In genomic region chr19:11018743-11019142, GRCh38 we compare ENCODE assay signal across 21 cellular contexts. TPM values are rescaled to one million over a fixed set of nuclear protein-coding genes. Genes with fewer than 3 reads are reported as not detected.
DNase-seq lines count a peak whose midpoint lies in the region; ATAC-seq and TF ChIP-seq lines count a peak whose summit lies in the region.
"Had no signal": no experiment of that assay in that cellular context is flagged by ENCODE, and none has a peak within 500 bp of the region (broad histone marks: within the 10 kb centered on the region; RNA-seq: fewer than 3 reads in every experiment).

No MANE protein-coding gene starts in this region.

- ATAC-seq in lung (ENCODE audit: insufficient read depth, low FRiP score) = no peak
- no peak for ATAC-seq in T-helper 17 cell
- ATAC-seq in HG02938 (IDR thresholded peaks at IDR 0.05; ENCODE audit: unreplicated experiment) = no peak
- ATAC-seq: Right ventricle myocardium inferior had no signal

- H3K36me3 ChIP-seq in colonic mucosa = peaks cover 12% of the 10 kb centered on the region
- H3K36me3 ChIP-seq in lung (ENCODE audit: control insufficient read depth in 2 of 2, insufficient read depth in 2 of 2, low read length in 2 of 2) = peaks cover 13 to 81% of the 10 kb centered on the region in 2 donors
- peaks cover 8% of the 10 kb centered on the region for H3K36me3 ChIP-seq in smooth muscle cell (ENCODE audit: low read depth)

- H2AFZ ChIP-seq in smooth muscle cell (ENCODE audit: low read depth) = no peak overlapping the region

- DNase-seq in Calu3 (peak; percentile 56), colonic mucosa (peak; percentile 27), lung (ENCODE audit: low spot score) (peak; percentile 68), smooth muscle cell (lab: John Stamatoyannopoulos, UW; ENCODE audit: unreplicated experiment) (no peak), T-helper 17 cell (no peak), GF-D8 (lab: John Stamatoyannopoulos, UW) (no peak)
- no peak for DNase-seq in activated CD4-positive, alpha-beta T cell treated with anti-CD3 and anti-CD28 coated beads for 48 hours
- DNase-seq: ACHN; activated CD4-positive, alpha-beta T cell treated with anti-CD3 and anti-CD28 coated beads, Interleukin-2, amount 10 ng/mL, durations not matched to agents 24 days and 14 days; activated gamma-delta T cell treated with Interleukin-2 at 50 U/mL for 16 hours; DMS153; GOT3; MM.1S; NCI-H2171 treated with DMSO at 0.1 percent for 48 hours; NCI-H69; stimulated activated CD4-positive, alpha-beta T cell treated with anti-CD3 and anti-CD28 coated beads, Interleukin-4, amount 100 ng/mL, for 1 hour had no signal

- H3K27ac Mint-ChIP-seq in Calu3 (ENCODE audit: unreplicated experiment) (peak overlapping the region; percentile 80), T-helper 17 cell (no peak overlapping the region)
- H3K27ac Mint-ChIP-seq: activated CD4-positive, alpha-beta T cell treated with anti-CD3 and anti-CD28 coated beads, Interleukin-2, amount 10 ng/mL, durations not matched to agents 24 days and 14 days; dendritic cell treated with granulocyte-macrophage colony-stimulating factor and Interleukin-4, amounts not matched to agents 40 ng/mL and 50 ng/mL, for 4 days had no signal

- H3F3A ChIP-seq in smooth muscle cell (ENCODE audit: low read depth) = no peaks in the 10 kb centered on the region

- BruUV-seq in Calu3 (replicated peaks; lab: Mats Ljungman, UMichigan) = no TSS peak

- H3K9me3 Mint-ChIP-seq in Calu3 (ENCODE audit: low read depth, unreplicated experiment) = no peaks in the 10 kb centered on the region
- H3K9me3 Mint-ChIP-seq: activated CD4-positive, alpha-beta T cell treated with anti-CD3 and anti-CD28 coated beads, Interleukin-2, amount 10 ng/mL, durations not matched to agents 24 days and 14 days; CD14-positive monocyte; dendritic cell treated with granulocyte-macrophage colony-stimulating factor and Interleukin-4, amounts not matched to agents 40 ng/mL and 50 ng/mL, for 4 days had no signal

- no peaks in the 10 kb centered on the region for H3K79me2 ChIP-seq in smooth muscle cell (ENCODE audit: low read depth)

- no peak overlapping the region for H3K4me3 Mint-ChIP-seq in Calu3 (ENCODE audit: low read depth, unreplicated experiment)
- H3K4me3 Mint-ChIP-seq in T-helper 17 cell = no peak overlapping the region
- H3K4me3 Mint-ChIP-seq: activated CD4-positive, alpha-beta T cell treated with anti-CD3 and anti-CD28 coated beads, Interleukin-2, amount 10 ng/mL, durations not matched to agents 24 days and 14 days; CD14-positive monocyte; dendritic cell treated with granulocyte-macrophage colony-stimulating factor and Interleukin-4, amounts not matched to agents 40 ng/mL and 50 ng/mL, for 4 days had no signal

- H3K9ac ChIP-seq in colonic mucosa (ENCODE audit: low read depth in 2 of 2, low read length in 2 of 2) (no peak overlapping the region), smooth muscle cell (ENCODE audit: low read depth) (peak overlapping the region; percentile 66)

- H3K4me1 Mint-ChIP-seq in Calu3 (ENCODE audit: low read depth, unreplicated experiment) (peaks cover 14% of the 10 kb centered on the region), T-helper 17 cell (peaks cover 2% of the 10 kb centered on the region)
- H3K4me1 Mint-ChIP-seq: activated CD4-positive, alpha-beta T cell treated with anti-CD3 and anti-CD28 coated beads, Interleukin-2, amount 10 ng/mL, durations not matched to agents 24 days and 14 days; CD14-positive monocyte had no signal

- TF ChIP-seq CTCF in Calu3 (IDR thresholded peaks at IDR 0.05; ENCODE audit: unreplicated experiment) (no peak), colonic mucosa (IDR thresholded peaks at IDR 0.05) (no peak), lung (IDR thresholded peaks at IDR 0.05; ENCODE audit: control extremely low read depth, extremely low read depth) (no peak), smooth muscle cell (IDR thresholded peaks at IDR 0.05; ENCODE audit: borderline replicate concordance, insufficient read depth, poor library complexity, severe bottlenecking) (no peak)

- H3K27ac ChIP-seq in colonic mucosa = no peak overlapping the region
- peak overlapping the region in 1 of 2 donors; percentile 15 for H3K27ac ChIP-seq in lung (ENCODE audit: low read depth in 1 of 2, low read length in 1 of 2)
- peak overlapping the region; percentile 86 for H3K27ac ChIP-seq in smooth muscle cell (ENCODE audit: low read depth)
- H3K27ac ChIP-seq: cardiac muscle cell had no signal

- H3K27me3 ChIP-seq in colonic mucosa = no peaks in the 10 kb centered on the region
- H3K27me3 ChIP-seq in lung (ENCODE audit: control insufficient read depth, insufficient read depth) = no peaks in the 10 kb centered on the region
- H3K27me3 ChIP-seq in smooth muscle cell (ENCODE audit: low read depth) = no peaks in the 10 kb centered on the region
- H3K27me3 ChIP-seq: cardiac muscle cell had no signal

- H3K27me3 Mint-ChIP-seq in Calu3 (ENCODE audit: unreplicated experiment) (no peaks in the 10 kb centered on the region), T-helper 17 cell (no peaks in the 10 kb centered on the region)
- H3K27me3 Mint-ChIP-seq: activated CD4-positive, alpha-beta T cell treated with anti-CD3 and anti-CD28 coated beads, Interleukin-2, amount 10 ng/mL, durations not matched to agents 24 days and 14 days; dendritic cell treated with granulocyte-macrophage colony-stimulating factor and Interleukin-4, amounts not matched to agents 40 ng/mL and 50 ng/mL, for 4 days had no signal

- CTCF ChIA-PET in Calu3 (lab: Charles Lee) = interaction anchor here (0.6 kb wide), 1 partner anchor 69 kb away, joined by 6 read pairs; no protein-coding TSS in a partner anchor

- H3K4me1 ChIP-seq in colonic mucosa (no peaks in the 10 kb centered on the region), lung (ENCODE audit: control insufficient read depth in 2 of 2, insufficient read depth in 2 of 2, low read length in 2 of 2) (no peaks in the 10 kb centered on the region), smooth muscle cell (ENCODE audit: low read depth) (no peaks in the 10 kb centered on the region)

- H3K9me3 ChIP-seq in colonic mucosa (no peaks in the 10 kb centered on the region), lung (ENCODE audit: control insufficient read depth in 2 of 2, insufficient read depth in 1 of 2, low read length in 1 of 2) (no peaks in the 10 kb centered on the region), smooth muscle cell (replicated peaks; ENCODE audit: low read depth) (no peaks in the 10 kb centered on the region), T-helper 17 cell (ENCODE audit: control insufficient read depth, low read length, poor library complexity, severe bottlenecking) (no peaks in the 10 kb centered on the region)

- peaks cover 24% of the 10 kb centered on the region for H4K20me1 ChIP-seq in smooth muscle cell (ENCODE audit: low read depth)

- intact Hi-C loops in Calu3 (cut with micrococcal nuclease; ENCODE audit: unreplicated experiment) (loop anchor here (5.0 kb wide), 1 partner anchor 81 kb away; no protein-coding TSS in a partner anchor), colonic mucosa (cut with DNase I) (loop anchor here (10.0 kb wide), 1 partner anchor 74 kb away; no protein-coding TSS in a partner anchor)

- peaks cover 43% of the 10 kb centered on the region for H3K36me3 Mint-ChIP-seq in Calu3 (ENCODE audit: insufficient read depth, unreplicated experiment)
- peaks cover 5% of the 10 kb centered on the region for H3K36me3 Mint-ChIP-seq in T-helper 17 cell (ENCODE audit: low read depth)

- H3K4me3 ChIP-seq in colonic mucosa = no peak overlapping the region
- no peak overlapping the region for H3K4me3 ChIP-seq in lung
- H3K4me3 ChIP-seq in smooth muscle cell = no peak overlapping the region
- H3K4me3 ChIP-seq: cardiac muscle cell had no signal

- WGBS in lung, 2 donors = 78 to 82% methylated on average over 13 of the region's 13 CpGs
- WGBS in smooth muscle cell (ENCODE audit: low lambda C conversion rate) = 82% methylated on average over 13 of the region's 13 CpGs

- H3K4me2 ChIP-seq in smooth muscle cell = no peak overlapping the region

RNA-seq across cellular contexts. Expression of gene SMARCA4, which starts 57.9 kb away (rescaled TPM):
- total RNA-seq in Calu3 (2022) (104 and 116 TPM in 2 replicates), colonic mucosa (100 to 1,000 TPM in 1 of 2 donors, 10 to 100 TPM in 1; 73.8 to 141 TPM), lung (100 to 1,000 TPM; 112 to 116 TPM), smooth muscle cell (39.0 and 59.6 TPM in 2 replicates), T-helper 17 cell (10 to 100 TPM; 93.9 to 94.0 TPM)
- polyA plus RNA-seq in lung (10 to 100 TPM; 52.3 to 69.9 TPM), smooth muscle cell (100 and 120 TPM in 2 replicates)

Comparison
In these comparisons a context has a peak if more than half of its experiments do, and no peak if none do; other contexts are left out.
1. DNase-seq: peak in Calu3 (single experiment), colonic mucosa (single experiment) and lung (single experiment); none in smooth muscle cell (single experiment), T-helper 17 cell (0 of 3), GF-D8 (single experiment) and activated CD4-positive, alpha-beta T cell treated with anti-CD3 and anti-CD28 coated beads for 48 hours (single experiment).